Comparison of ENCODE assay signal across 20 cellular contexts in genomic region chr16:87125206-87126155, GRCh38.
DNase-seq lines count a peak whose midpoint lies in the region; ATAC-seq and TF ChIP-seq lines count a peak whose summit lies in the region.
"Had no signal": no experiment of that assay in that cellular context is flagged by ENCODE, and none has a peak within 500 bp of the region (broad histone marks: within the 10 kb centered on the region; RNA-seq: fewer than 3 reads in every experiment).

No MANE protein-coding gene starts in this region.

- H3K4me1 Mint-ChIP-seq in glutamatergic neuron (ENCODE audit: low read depth, unreplicated experiment) (peaks cover 2% of the 10 kb centered on the region), nephron (peaks cover 40% of the 10 kb centered on the region)
- no peaks in the 10 kb centered on the region for H3K4me1 Mint-ChIP-seq in activated T-helper 2 cell treated with anti-CD3 and anti-CD28 coated beads, Interferon-gamma antibody, Interleukin-2, Interleukin-4, amounts not matched to agents 10 μg/mL and 5 μg/mL and 100 μg/mL, durations not matched to agents 14 hours and 24 hours and 36 hours (ENCODE audit: low read depth)
- H3K4me1 Mint-ChIP-seq: IgD-negative memory B cell; natural killer cell; stimulated activated memory B cell treated with anti-CD40 and anti-IgM and Interleukin-4, amounts not matched to agents 10 μg/mL and 1 μg/mL and 100 μg/mL, for 72 hours had no signal

- H3K36me3 Mint-ChIP-seq in glutamatergic neuron (ENCODE audit: unreplicated experiment) (peaks cover 8% of the 10 kb centered on the region), nephron (ENCODE audit: low read depth) (peaks cover 6% of the 10 kb centered on the region)
- H3K36me3 Mint-ChIP-seq in activated T-helper 2 cell treated with anti-CD3 and anti-CD28 coated beads, Interferon-gamma antibody, Interleukin-2, Interleukin-4, amounts not matched to agents 10 μg/mL and 5 μg/mL and 100 μg/mL, durations not matched to agents 14 hours and 24 hours and 36 hours (ENCODE audit: low read depth): no peaks in the 10 kb centered on the region
- H3K36me3 Mint-ChIP-seq: IgD-negative memory B cell; natural killer cell; stimulated activated memory B cell treated with anti-CD40 and anti-IgM and Interleukin-4, amounts not matched to agents 10 μg/mL and 1 μg/mL and 100 μg/mL, for 72 hours had no signal

- intact Hi-C loops in activated T-helper 2 cell treated with anti-CD3 and anti-CD28 coated beads, Interferon-gamma antibody, Interleukin-2, Interleukin-4, amounts not matched to agents 10 μg/mL and 5 μg/mL and 100 μg/mL, durations not matched to agents 14 hours and 24 hours and 36 hours (cut with micrococcal nuclease): no loop called here

- H3K9me3 Mint-ChIP-seq in glutamatergic neuron (ENCODE audit: unreplicated experiment) (peaks cover 3% of the 10 kb centered on the region), nephron (peaks cover 11% of the 10 kb centered on the region)
- H3K9me3 Mint-ChIP-seq in activated T-helper 2 cell treated with anti-CD3 and anti-CD28 coated beads, Interferon-gamma antibody, Interleukin-2, Interleukin-4, amounts not matched to agents 10 μg/mL and 5 μg/mL and 100 μg/mL, durations not matched to agents 14 hours and 24 hours and 36 hours: peaks cover 3% of the 10 kb centered on the region

- H3K4me3 Mint-ChIP-seq in glutamatergic neuron (ENCODE audit: unreplicated experiment) (no peak overlapping the region), nephron (no peak overlapping the region)
- H3K4me3 Mint-ChIP-seq in activated T-helper 2 cell treated with anti-CD3 and anti-CD28 coated beads, Interferon-gamma antibody, Interleukin-2, Interleukin-4, amounts not matched to agents 10 μg/mL and 5 μg/mL and 100 μg/mL, durations not matched to agents 14 hours and 24 hours and 36 hours (ENCODE audit: low read depth): no peak overlapping the region
- H3K4me3 Mint-ChIP-seq: IgD-negative memory B cell; natural killer cell; stimulated activated memory B cell treated with anti-CD40 and anti-IgM and Interleukin-4, amounts not matched to agents 10 μg/mL and 1 μg/mL and 100 μg/mL, for 72 hours had no signal

- H3K27me3 Mint-ChIP-seq in glutamatergic neuron (ENCODE audit: unreplicated experiment): no peaks in the 10 kb centered on the region
- peaks cover 54% of the 10 kb centered on the region for H3K27me3 Mint-ChIP-seq in nephron (ENCODE audit: low read depth)
- H3K27me3 Mint-ChIP-seq in activated T-helper 2 cell treated with anti-CD3 and anti-CD28 coated beads, Interferon-gamma antibody, Interleukin-2, Interleukin-4, amounts not matched to agents 10 μg/mL and 5 μg/mL and 100 μg/mL, durations not matched to agents 14 hours and 24 hours and 36 hours (ENCODE audit: low read depth): no peaks in the 10 kb centered on the region

- no peak for TF ChIP-seq CTCF in glutamatergic neuron (IDR thresholded peaks at IDR 0.05; ENCODE audit: partially characterized antibody, unreplicated experiment)
- TF ChIP-seq CTCF in nephron (IDR thresholded peaks at IDR 0.05; ENCODE audit: unreplicated experiment in 3 of 3): no peak

- DNase-seq in NCI-H524 (lab: John Stamatoyannopoulos, UW) (peak; percentile 56 to 85), NCI-H524 treated with DMSO at 0.1 percent for 48 hours (lab: John Stamatoyannopoulos, UW) (no peak), glutamatergic neuron (peak; percentile 35)
- no peak for DNase-seq in activated T-helper 2 cell treated with anti-CD3 and anti-CD28 coated beads, Interferon-gamma antibody, Interleukin-2, Interleukin-4, amounts not matched to agents 10 μg/mL and 5 μg/mL and 100 μg/mL, durations not matched to agents 14 hours and 24 hours and 36 hours (ENCODE audit: low spot score)
- DNase-seq: activated CD4-positive, alpha-beta T cell treated with anti-CD3 and anti-CD28 coated beads for 4 hours; activated CD8-positive, alpha-beta memory T cell treated with anti-CD3 and anti-CD28 coated beads for 24 hours; activated gamma-delta T cell; Calu3; dorsolateral prefrontal cortex; natural killer cell; NCI-H1105 treated with DMSO at 0.1 percent for 48 hours; NCI-H1930; stimulated activated CD4-positive, alpha-beta T cell treated with anti-CD3 and anti-CD28 coated beads, Interleukin-4, amount 100 ng/mL, for 4 hours had no signal

- ATAC-seq in HG03439 (IDR thresholded peaks at IDR 0.05; ENCODE audit: unreplicated experiment) (no peak), GM21526 (IDR thresholded peaks at IDR 0.05; ENCODE audit: low FRiP score, unreplicated experiment) (no peak), GM19324 (IDR thresholded peaks at IDR 0.05; ENCODE audit: low FRiP score, unreplicated experiment) (no peak)
- ATAC-seq: gastroesophageal sphincter; stimulated activated memory B cell treated with anti-CD40 and anti-IgM and Interleukin-4, amounts not matched to agents 10 μg/mL and 1 μg/mL and 100 μg/mL, for 72 hours had no signal

- no peak overlapping the region for H3K27ac Mint-ChIP-seq in glutamatergic neuron (ENCODE audit: unreplicated experiment)
- H3K27ac Mint-ChIP-seq in nephron: peak overlapping the region; percentile 33 to 99 (median 99)
- H3K27ac Mint-ChIP-seq in activated T-helper 2 cell treated with anti-CD3 and anti-CD28 coated beads, Interferon-gamma antibody, Interleukin-2, Interleukin-4, amounts not matched to agents 10 μg/mL and 5 μg/mL and 100 μg/mL, durations not matched to agents 14 hours and 24 hours and 36 hours: no peak overlapping the region
- H3K27ac Mint-ChIP-seq: IgD-negative memory B cell; natural killer cell; stimulated activated memory B cell treated with anti-CD40 and anti-IgM and Interleukin-4, amounts not matched to agents 10 μg/mL and 1 μg/mL and 100 μg/mL, for 72 hours had no signal

Comparison
In these comparisons a context has a peak if more than half of its experiments do, and no peak if none do; other contexts are left out.
1. DNase-seq: peak in NCI-H524 (2 of 2) and glutamatergic neuron (single experiment); none in NCI-H524 treated with DMSO at 0.1 percent for 48 hours (single experiment) and activated T-helper 2 cell treated with anti-CD3 and anti-CD28 coated beads, Interferon-gamma antibody, Interleukin-2, Interleukin-4, amounts not matched to agents 10 μg/mL and 5 μg/mL and 100 μg/mL, durations not matched to agents 14 hours and 24 hours and 36 hours (single experiment).
2. H3K27ac Mint-ChIP-seq: peak in nephron (3 of 3); none in glutamatergic neuron (single experiment) and activated T-helper 2 cell treated with anti-CD3 and anti-CD28 coated beads, Interferon-gamma antibody, Interleukin-2, Interleukin-4, amounts not matched to agents 10 μg/mL and 5 μg/mL and 100 μg/mL, durations not matched to agents 14 hours and 24 hours and 36 hours (single experiment).